In the genomic region with DNA sequence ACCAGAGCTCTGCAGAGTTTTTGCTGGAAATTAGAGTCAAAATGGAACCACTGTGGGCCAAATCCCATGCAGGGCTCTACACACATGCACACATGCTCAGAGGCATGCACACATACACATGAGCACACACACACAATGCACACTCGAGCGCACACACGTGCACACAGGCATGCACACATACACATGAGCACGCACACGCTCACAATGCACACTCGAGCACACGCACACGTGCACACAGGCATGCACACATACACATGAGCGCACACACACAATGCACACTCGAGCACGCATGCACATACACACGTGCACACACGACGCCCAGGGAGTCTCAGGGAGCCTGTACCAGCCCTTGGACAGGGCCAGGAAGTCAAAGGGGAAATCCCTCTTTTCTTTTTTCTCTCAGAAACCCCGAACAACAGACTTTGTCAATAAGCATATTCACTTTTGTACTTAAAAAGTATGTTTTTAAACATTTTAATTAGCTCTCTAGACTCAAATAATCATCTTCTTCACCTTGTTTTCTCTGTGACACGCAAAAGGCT, we compare ENCODE assay signal across 13 cellular contexts.
"Had no signal": no experiment of that assay in that cellular context is flagged by ENCODE, and none has a peak within 500 bp of the region (broad histone marks: within the 10 kb centered on the region; RNA-seq: fewer than 3 reads in every experiment).

No MANE protein-coding gene starts in this region.

- H3K4me3 ChIP-seq: ascending aorta, lung, testis had no signal

- H3K27ac ChIP-seq: ascending aorta, testis had no signal

- H3K9me3 Mint-ChIP-seq: activated naive CD8-positive, alpha-beta T cell treated with anti-CD3 and anti-CD28 coated beads, Interleukin-2, amount 50 U/mL, for 24 hours; nephron; stimulated activated naive CD8-positive, alpha-beta T cell treated with anti-CD3 and anti-CD28 coated beads, Interleukin-15, amount 100 ng/mL, for 72 hours had no signal

- ATAC-seq: activated naive CD8-positive, alpha-beta T cell treated with anti-CD3 and anti-CD28 coated beads, Interleukin-2, amount 50 U/mL, for 24 hours; left cardiac atrium; stimulated activated naive CD8-positive, alpha-beta T cell treated with anti-CD3 and anti-CD28 coated beads, Interleukin-15, amount 100 ng/mL, for 72 hours had no signal

- H3K36me3 ChIP-seq: ascending aorta had no signal

- H3K4me3 Mint-ChIP-seq: activated naive CD8-positive, alpha-beta T cell treated with anti-CD3 and anti-CD28 coated beads, Interleukin-2, amount 50 U/mL, for 24 hours; nephron had no signal

- H3K27ac Mint-ChIP-seq: activated naive CD8-positive, alpha-beta T cell treated with anti-CD3 and anti-CD28 coated beads, Interleukin-2, amount 50 U/mL, for 24 hours; stimulated activated naive CD8-positive, alpha-beta T cell treated with anti-CD3 and anti-CD28 coated beads, Interleukin-15, amount 100 ng/mL, for 72 hours had no signal

- H3K9me3 ChIP-seq: ascending aorta, testis had no signal

- H3K4me1 ChIP-seq: ascending aorta had no signal

- H3K27me3 Mint-ChIP-seq: activated naive CD8-positive, alpha-beta T cell treated with anti-CD3 and anti-CD28 coated beads, Interleukin-2, amount 50 U/mL, for 24 hours; stimulated activated naive CD8-positive, alpha-beta T cell treated with anti-CD3 and anti-CD28 coated beads, Interleukin-15, amount 100 ng/mL, for 72 hours had no signal

- DNase-seq: activated CD4-positive, CD25-positive, alpha-beta regulatory T cell; activated naive CD8-positive, alpha-beta T cell treated with anti-CD3 and anti-CD28 coated beads, Interleukin-2, amount 50 U/mL, for 24 hours; activated T-cell treated with anti-CD3 and anti-CD28 coated beads, Interleukin-2, amount 50 U/mL, for 48 hours; foreskin melanocyte; left cardiac atrium; stimulated activated CD4-positive, alpha-beta T cell treated with anti-CD3 and anti-CD28 coated beads, Interleukin-2, amount 100 ng/mL, for 48 hours; stimulated activated CD8-positive, alpha-beta memory T cell treated with anti-CD3 and anti-CD28 coated beads, Interleukin-4, amount 100 ng/mL, for 48 hours; stimulated activated naive CD8-positive, alpha-beta T cell treated with anti-CD3 and anti-CD28 coated beads, Interleukin-15, amount 100 ng/mL, for 72 hours; T-helper 1 cell; testis had no signal
